24 cellular contexts compared by ENCODE assay signal in the genomic region with DNA sequence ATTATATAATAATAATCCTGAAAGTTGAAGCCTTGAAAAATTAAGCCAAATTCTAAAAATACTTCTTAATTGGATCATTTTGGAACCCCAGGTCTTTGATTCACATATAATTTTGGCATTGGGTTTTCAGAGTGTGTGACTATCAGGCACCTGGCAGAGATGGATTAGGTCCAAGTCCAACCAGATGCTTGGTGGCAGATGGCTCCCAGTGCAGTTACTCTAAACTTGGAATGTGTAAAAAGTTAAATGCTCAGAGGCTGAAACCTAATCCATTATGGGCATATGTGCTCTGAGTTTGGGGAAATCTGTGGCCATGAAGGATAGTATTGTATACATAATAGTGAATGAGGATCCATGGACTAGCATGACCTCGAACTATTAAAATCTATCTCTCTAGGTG.
DNase-seq lines count a peak whose midpoint lies in the region; ATAC-seq, FAIRE-seq and TF ChIP-seq lines count a peak whose summit lies in the region.
"Had no signal": no experiment of that assay in that cellular context is flagged by ENCODE, and none has a peak within 500 bp of the region (broad histone marks: within the 10 kb centered on the region; RNA-seq: fewer than 3 reads in every experiment).

No MANE protein-coding gene starts in this region.

- peak; percentile 67 to 94 (median 76) for ATAC-seq in pancreas
- ATAC-seq: Panc1, psoas muscle had no signal

- H3K4me1 ChIP-seq in pancreas: peaks cover 0 to 10% (median 0%) of the 10 kb centered on the region in 3 donors
- H3K4me1 ChIP-seq: Caco-2, psoas muscle, transverse colon had no signal

- H3K27ac ChIP-seq in WERI-Rb-1 (no peak overlapping the region), pancreas (no peak overlapping the region)
- H3K27ac ChIP-seq: brain microvascular endothelial cell, neutrophil, psoas muscle, transverse colon had no signal

- H3K27me3 ChIP-seq in WERI-Rb-1 (ENCODE audit: insufficient read depth, low read depth, severe bottlenecking) (no peaks in the 10 kb centered on the region), pancreas (no peaks in the 10 kb centered on the region)
- H3K27me3 ChIP-seq: brain microvascular endothelial cell, neutrophil, transverse colon had no signal

- H3K4me3 ChIP-seq in WERI-Rb-1 (ENCODE audit: low read depth, low read length): no peak overlapping the region
- no peak overlapping the region for H3K4me3 ChIP-seq in pancreas
- H3K4me3 ChIP-seq: psoas muscle, transverse colon had no signal

- no peak for FAIRE-seq in pancreas (lab: Jason Lieb, UNC)
- FAIRE-seq: endothelial cell of umbilical vein, frontal cortex had no signal

- WGBS in pancreas, 2 donors: 28 to 29% methylated on average over 1 of the region's 1 CpG

- in situ Hi-C loops in G401 (cut with HindIII; ENCODE audit: low sequenced_read_pairs): no loop called here

- H3K9me3 ChIP-seq in WERI-Rb-1 (ENCODE audit: severe bottlenecking) (no peaks in the 10 kb centered on the region), pancreas (no peaks in the 10 kb centered on the region)
- H3K9me3 ChIP-seq: Caco-2, neutrophil, transverse colon had no signal

- DNase-seq in G401 (ENCODE audit: low spot score) (peak; percentile 66), NCI-H2171 treated with DMSO at 0.1 percent for 48 hours (lab: John Stamatoyannopoulos, UW) (peak; percentile 99), WERI-Rb-1 (peak; percentile 37), pancreas (peak in 4 of 6 donors; percentile 21 to 58 (median 47)), putamen (ENCODE audit: low spot score) (no peak), HT-29 (ENCODE audit: low spot score) (no peak), middle frontal gyrus (ENCODE audit: extremely low spot score, low spot score) (no peak)
- DNase-seq: activated CD4-positive, alpha-beta memory T cell treated with anti-CD3 and anti-CD28 coated beads for 36 hours; activated CD4-positive, alpha-beta T cell treated with anti-CD3 and anti-CD28 coated beads for 1 hour; activated naive CD4-positive, alpha-beta T cell treated with anti-CD3 and anti-CD28 coated beads, Interleukin-2, amount 50 U/mL, for 16 hours; brain microvascular endothelial cell; Caco-2; IMR-90; naive B cell; NCI-H2029; psoas muscle; Right ventricle myocardium superior; stimulated activated CD4-positive, alpha-beta T cell treated with anti-CD3 and anti-CD28 coated beads, Interleukin-4, amount 100 ng/mL, for 4 hours; T-helper 2 cell; transverse colon had no signal

- no peak for TF ChIP-seq CTCF in WERI-Rb-1 (IDR thresholded peaks at IDR 0.05; ENCODE audit: low read depth, low read length)
- no peak for TF ChIP-seq CTCF in pancreas (IDR thresholded peaks at IDR 0.05)

- intact Hi-C loops in pancreas (cut with DNase I): no loop called here

- H3K36me3 ChIP-seq in WERI-Rb-1 (no peaks in the 10 kb centered on the region), pancreas (no peaks in the 10 kb centered on the region)
- H3K36me3 ChIP-seq: brain microvascular endothelial cell, neutrophil, transverse colon had no signal

Comparison
In these comparisons a context has a peak if more than half of its experiments do, and no peak if none do; other contexts are left out.
1. DNase-seq: peak in G401 (single experiment), NCI-H2171 treated with DMSO at 0.1 percent for 48 hours (single experiment), WERI-Rb-1 (single experiment) and pancreas (4 of 6); none in putamen (single experiment), HT-29 (single experiment) and middle frontal gyrus (single experiment).